In genomic region chr20:62304331-62305148, GRCh38 we compare ENCODE assay signal across 9 cellular contexts. TPM values are rescaled to one million over a fixed set of nuclear protein-coding genes. Genes with fewer than 3 reads are reported as not detected.
DNase-seq lines count a peak whose midpoint lies in the region; ATAC-seq and TF ChIP-seq lines count a peak whose summit lies in the region.
"Had no signal": no experiment of that assay in that cellular context is flagged by ENCODE, and none has a peak within 500 bp of the region (broad histone marks: within the 10 kb centered on the region; RNA-seq: fewer than 3 reads in every experiment).

No MANE protein-coding gene starts in this region.

- BruUV-seq in A673 (replicated peaks; lab: Mats Ljungman, UMichigan): no TSS peak

- no peak for TF ChIP-seq POLR2A in thyroid gland (IDR thresholded peaks at IDR 0.05)

- peak overlapping the region; percentile 91 for H3K9ac ChIP-seq in HUES64 (ENCODE audit: low read depth, low read length)
- H3K9ac ChIP-seq in mucosa of stomach (ENCODE audit: low read length): peak overlapping the region; percentile 74

- H3K4me1 ChIP-seq in A673 (ENCODE audit: insufficient read depth, low read length, poor library complexity, severe bottlenecking): peaks cover 18% of the 10 kb centered on the region
- peaks cover 9% of the 10 kb centered on the region; the same call in 1 of the 2 replicates for H3K4me1 ChIP-seq in HUES64 (ENCODE audit: insufficient read depth, low read length)
- peaks cover 21% of the 10 kb centered on the region for H3K4me1 ChIP-seq in mucosa of stomach (ENCODE audit: control insufficient read depth, insufficient read depth, low read length)
- H3K4me1 ChIP-seq in thyroid gland: peaks cover 19 to 23% of the 10 kb centered on the region in 2 donors

- no peaks in the 10 kb centered on the region for H3K27me3 ChIP-seq in A673 (replicated peaks; ENCODE audit: insufficient read depth, low read depth, low read length, poor library complexity)
- no peaks in the 10 kb centered on the region for H3K27me3 ChIP-seq in HUES64 (ENCODE audit: insufficient read depth, low read length)
- no peaks in the 10 kb centered on the region for H3K27me3 ChIP-seq in mucosa of stomach (ENCODE audit: control insufficient read depth, insufficient read depth, low read length)
- no peaks in the 10 kb centered on the region for H3K27me3 ChIP-seq in thyroid gland

- H3K9me3 ChIP-seq in A673 (ENCODE audit: low read depth, low read length, poor library complexity, severe bottlenecking) (no peaks in the 10 kb centered on the region), HUES64 (ENCODE audit: insufficient read depth, low read depth, low read length) (no peaks in the 10 kb centered on the region), mucosa of stomach (ENCODE audit: control insufficient read depth, low read length) (no peaks in the 10 kb centered on the region), thyroid gland (no peaks in the 10 kb centered on the region)

- WGBS in HUES64: 90% methylated on average over 29 of the region's 29 CpGs
- WGBS in thyroid gland, 2 donors: 71 to 74% methylated on average over 19 to 29 of the region's 29 CpGs

- H3K4me3 ChIP-seq in A673 (ENCODE audit: low read depth, low read length, poor library complexity, severe bottlenecking): peak overlapping the region; percentile 97
- peak overlapping the region; percentile 78 for H3K4me3 ChIP-seq in HUES64 (ENCODE audit: low read length)
- peak overlapping the region; percentile 87 to 94 for H3K4me3 ChIP-seq in cardiac fibroblast (replicated peaks in 1 of 2; ENCODE audit: low read depth in 2 of 2, low read length in 2 of 2)
- peak overlapping the region; percentile 27 for H3K4me3 ChIP-seq in mucosa of stomach (ENCODE audit: low read length)
- peak overlapping the region in 1 of 3 donors; percentile 74 for H3K4me3 ChIP-seq in thyroid gland (replicated peaks in 1 of 3)

- CTCF ChIA-PET in A673 (lab: Charles Lee): interaction anchor here (0.6 kb wide), 1 partner anchor 78 kb away, joined by 8 read pairs; no protein-coding TSS in a partner anchor

- H3K27ac ChIP-seq in A673 (ENCODE audit: low read depth, low read length, poor library complexity, severe bottlenecking): peak overlapping the region; percentile 96
- no peak overlapping the region for H3K27ac ChIP-seq in HUES64 (ENCODE audit: low read depth, low read length)
- H3K27ac ChIP-seq in thyroid gland: peak overlapping the region in 1 of 3 donors; percentile 33

- TF ChIP-seq CTCF in A673 (conservative IDR thresholded peaks at IDR 0.05; ENCODE audit: low read depth, low read length): no peak
- TF ChIP-seq CTCF in cardiac fibroblast (IDR thresholded peaks at IDR 0.05; ENCODE audit: low read depth, low read length): no peak
- TF ChIP-seq CTCF in thyroid gland (IDR thresholded peaks at IDR 0.05): no peak

- H3K36me3 ChIP-seq in A673 (ENCODE audit: insufficient read depth, low read length, poor library complexity, severe bottlenecking) (peaks cover 50% of the 10 kb centered on the region), HUES64 (ENCODE audit: insufficient read depth, low read length) (peaks cover 58% of the 10 kb centered on the region), mucosa of stomach (ENCODE audit: control insufficient read depth, insufficient read depth, low read length) (peaks cover 4% of the 10 kb centered on the region), thyroid gland (peaks cover 37% of the 10 kb centered on the region in 2 donors)

- ATAC-seq in HG03175 (IDR thresholded peaks at IDR 0.05; ENCODE audit: unreplicated experiment): no peak
- no peak for ATAC-seq in HG02852 (IDR thresholded peaks at IDR 0.05; ENCODE audit: unreplicated experiment)

- intact Hi-C loops in A673 (cut with micrococcal nuclease; ENCODE audit: unreplicated experiment) (no loop called here), thyroid gland (cut with DNase I) (loop anchor here (5.0 to 10.0 kb wide), 2 partner anchors 78 to 190 kb away; no protein-coding TSS in a partner anchor)

- POLR2A ChIA-PET in A673 (lab: Charles Lee; ENCODE audit: low non-redundant PET): no interaction called here

- DNase-seq in A673 (ENCODE audit: low spot score) (no peak), cardiac fibroblast (ENCODE audit: low read depth in 2 of 2) (no peak), thyroid gland (no peak), NCI-H2171 (lab: John Stamatoyannopoulos, UW) (no peak)
- DNase-seq: NCI-H446 treated with DMSO at 0.1 percent for 48 hours had no signal

RNA-seq across cellular contexts. Expression of gene ADRM1, which starts 1.7 kb away (rescaled TPM):
- 218 and 252 TPM in 2 replicates for total RNA-seq in A673 (2021)
- 130 TPM for polyA plus RNA-seq in HUES64 (2013, experiment 1 of 2)
- 111 TPM for polyA plus RNA-seq in HUES64 (2013, experiment 2 of 2)
- 100 to 1,000 TPM in 3 of 4 donors, 10 to 100 TPM in 1; 89.9 to 140 (median 117) TPM for total RNA-seq in thyroid gland
